Comparison of ENCODE assay signal across 1 cellular context in the genomic region with DNA sequence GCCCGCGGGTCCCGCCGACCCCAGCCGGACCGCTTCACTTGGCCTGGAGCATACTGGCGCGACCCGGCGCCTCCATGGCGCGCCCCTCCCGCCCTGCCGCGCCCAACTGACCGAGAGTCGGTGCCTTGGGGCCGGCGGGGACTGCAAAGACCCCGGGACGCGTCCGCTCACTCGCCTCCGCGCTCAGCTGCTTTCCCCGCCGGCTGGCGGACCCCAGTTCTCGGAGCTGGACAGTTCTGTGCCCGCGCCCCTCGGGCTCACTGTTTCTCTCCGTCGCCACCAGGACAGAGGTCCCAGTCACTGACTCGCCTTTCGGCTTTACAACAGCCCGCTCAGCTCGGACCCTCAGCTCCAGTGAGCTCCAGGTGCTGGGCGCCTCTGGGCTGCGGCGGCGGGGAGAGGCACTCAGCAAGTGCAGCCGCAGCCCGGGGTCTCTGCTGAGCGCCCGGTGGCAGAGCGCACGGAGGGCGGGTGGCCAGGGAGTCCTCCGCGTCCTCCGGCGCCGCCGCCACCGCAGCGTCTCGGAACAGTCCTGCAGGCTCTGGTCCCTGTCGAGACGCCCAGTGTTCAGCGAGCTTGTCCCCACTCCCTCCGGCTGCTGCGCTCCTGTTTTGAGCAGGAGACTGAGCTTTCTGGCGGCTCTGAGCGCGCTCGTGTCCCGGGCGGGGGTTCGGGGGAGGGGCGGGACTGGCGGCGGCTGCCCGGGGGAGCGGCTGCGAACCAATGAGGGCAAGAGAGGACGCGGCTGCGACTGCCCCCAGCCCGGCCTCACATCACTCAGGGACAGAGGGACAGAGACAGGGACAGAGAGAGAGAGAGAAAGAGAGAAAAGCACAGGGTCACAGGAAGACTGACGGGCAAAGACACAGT.
TF ChIP-seq lines count a peak whose summit lies in the region.

A gene (minus strand): TSS at position 637 of the 870 bp plus-strand sequence. CDS start 638 bp downstream, outside the sequence.

TF ChIP-seq in HepG2, 621 proteins besides CTCF, POLR2A, EP300 and RAD21 (continued from another document and continues in another):
- TF ChIP-seq JUNB (CRISPR knock-in tag; IDR thresholded peaks at IDR 0.05; ENCODE audit: borderline replicate concordance) = no peak
- TF ChIP-seq, protein P1, sequence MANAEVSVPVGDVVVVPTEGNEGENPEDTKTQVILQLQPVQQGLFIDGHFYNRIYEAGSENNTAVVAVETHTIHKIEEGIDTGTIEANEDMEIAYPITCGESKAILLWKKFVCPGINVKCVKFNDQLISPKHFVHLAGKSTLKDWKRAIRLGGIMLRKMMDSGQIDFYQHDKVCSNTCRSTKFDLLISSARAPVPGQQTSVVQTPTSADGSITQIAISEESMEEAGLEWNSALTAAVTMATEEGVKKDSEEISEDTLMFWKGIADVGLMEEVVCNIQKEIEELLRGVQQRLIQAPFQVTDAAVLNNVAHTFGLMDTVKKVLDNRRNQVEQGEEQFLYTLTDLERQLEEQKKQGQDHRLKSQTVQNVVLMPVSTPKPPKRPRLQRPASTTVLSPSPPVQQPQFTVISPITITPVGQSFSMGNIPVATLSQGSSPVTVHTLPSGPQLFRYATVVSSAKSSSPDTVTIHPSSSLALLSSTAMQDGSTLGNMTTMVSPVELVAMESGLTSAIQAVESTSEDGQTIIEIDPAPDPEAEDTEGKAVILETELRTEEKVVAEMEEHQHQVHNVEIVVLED (CRISPR knock-in tag; IDR thresholded peaks at IDR 0.05; ENCODE audit: borderline replicate concordance) = no peak
- TF ChIP-seq, protein P2, sequence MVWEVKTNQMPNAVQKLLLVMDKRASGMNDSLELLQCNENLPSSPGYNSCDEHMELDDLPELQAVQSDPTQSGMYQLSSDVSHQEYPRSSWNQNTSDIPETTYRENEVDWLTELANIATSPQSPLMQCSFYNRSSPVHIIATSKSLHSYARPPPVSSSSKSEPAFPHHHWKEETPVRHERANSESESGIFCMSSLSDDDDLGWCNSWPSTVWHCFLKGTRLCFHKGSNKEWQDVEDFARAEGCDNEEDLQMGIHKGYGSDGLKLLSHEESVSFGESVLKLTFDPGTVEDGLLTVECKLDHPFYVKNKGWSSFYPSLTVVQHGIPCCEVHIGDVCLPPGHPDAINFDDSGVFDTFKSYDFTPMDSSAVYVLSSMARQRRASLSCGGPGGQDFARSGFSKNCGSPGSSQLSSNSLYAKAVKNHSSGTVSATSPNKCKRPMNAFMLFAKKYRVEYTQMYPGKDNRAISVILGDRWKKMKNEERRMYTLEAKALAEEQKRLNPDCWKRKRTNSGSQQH (CRISPR knock-in tag; IDR thresholded peaks at IDR 0.05; ENCODE audit: low read depth) = no peak
- TF ChIP-seq, protein P3, sequence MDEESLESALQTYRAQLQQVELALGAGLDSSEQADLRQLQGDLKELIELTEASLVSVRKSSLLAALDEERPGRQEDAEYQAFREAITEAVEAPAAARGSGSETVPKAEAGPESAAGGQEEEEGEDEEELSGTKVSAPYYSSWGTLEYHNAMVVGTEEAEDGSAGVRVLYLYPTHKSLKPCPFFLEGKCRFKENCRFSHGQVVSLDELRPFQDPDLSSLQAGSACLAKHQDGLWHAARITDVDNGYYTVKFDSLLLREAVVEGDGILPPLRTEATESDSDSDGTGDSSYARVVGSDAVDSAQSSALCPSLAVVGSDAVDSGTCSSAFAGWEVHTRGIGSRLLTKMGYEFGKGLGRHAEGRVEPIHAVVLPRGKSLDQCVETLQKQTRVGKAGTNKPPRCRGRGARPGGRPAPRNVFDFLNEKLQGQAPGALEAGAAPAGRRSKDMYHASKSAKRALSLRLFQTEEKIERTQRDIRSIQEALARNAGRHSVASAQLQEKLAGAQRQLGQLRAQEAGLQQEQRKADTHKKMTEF (CRISPR knock-in tag; IDR thresholded peaks at IDR 0.05) = peak; percentile 43; the same call in 1 of the 2 replicates
- TF ChIP-seq, protein P4, sequence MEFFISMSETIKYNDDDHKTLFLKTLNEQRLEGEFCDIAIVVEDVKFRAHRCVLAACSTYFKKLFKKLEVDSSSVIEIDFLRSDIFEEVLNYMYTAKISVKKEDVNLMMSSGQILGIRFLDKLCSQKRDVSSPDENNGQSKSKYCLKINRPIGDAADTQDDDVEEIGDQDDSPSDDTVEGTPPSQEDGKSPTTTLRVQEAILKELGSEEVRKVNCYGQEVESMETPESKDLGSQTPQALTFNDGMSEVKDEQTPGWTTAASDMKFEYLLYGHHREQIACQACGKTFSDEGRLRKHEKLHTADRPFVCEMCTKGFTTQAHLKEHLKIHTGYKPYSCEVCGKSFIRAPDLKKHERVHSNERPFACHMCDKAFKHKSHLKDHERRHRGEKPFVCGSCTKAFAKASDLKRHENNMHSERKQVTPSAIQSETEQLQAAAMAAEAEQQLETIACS (CRISPR knock-in tag; IDR thresholded peaks at IDR 0.05) = no peak
- no peak for TF ChIP-seq HCFC1 (IDR thresholded peaks at IDR 0.05; ENCODE audit: low read depth, low read length)
- no peak for TF ChIP-seq PPARG (CRISPR knock-in tag; conservative IDR thresholded peaks at IDR 0.05)
- TF ChIP-seq ZNF343 (CRISPR knock-in tag; IDR thresholded peaks at IDR 0.05) = no peak
- no peak for TF ChIP-seq ZNF446 (CRISPR knock-in tag; IDR thresholded peaks at IDR 0.05)
- TF ChIP-seq ZKSCAN5 (CRISPR knock-in tag; IDR thresholded peaks at IDR 0.05) = no peak
- no peak for TF ChIP-seq ZNF775 (CRISPR knock-in tag; IDR thresholded peaks at IDR 0.05; ENCODE audit: borderline replicate concordance)
- TF ChIP-seq, protein P5, sequence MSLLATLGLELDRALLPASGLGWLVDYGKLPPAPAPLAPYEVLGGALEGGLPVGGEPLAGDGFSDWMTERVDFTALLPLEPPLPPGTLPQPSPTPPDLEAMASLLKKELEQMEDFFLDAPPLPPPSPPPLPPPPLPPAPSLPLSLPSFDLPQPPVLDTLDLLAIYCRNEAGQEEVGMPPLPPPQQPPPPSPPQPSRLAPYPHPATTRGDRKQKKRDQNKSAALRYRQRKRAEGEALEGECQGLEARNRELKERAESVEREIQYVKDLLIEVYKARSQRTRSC (CRISPR knock-in tag; IDR thresholded peaks at IDR 0.05; ENCODE audit: low read depth) = no peak
- no peak for TF ChIP-seq ERF (CRISPR knock-in tag; IDR thresholded peaks at IDR 0.05)
- TF ChIP-seq NKX3-1 (CRISPR knock-in tag; IDR thresholded peaks at IDR 0.05) = no peak
- TF ChIP-seq ZNF543 (CRISPR knock-in tag; IDR thresholded peaks at IDR 0.05) = peak; percentile 73; the same call in 1 of the 2 replicates
- TF ChIP-seq, protein P6, sequence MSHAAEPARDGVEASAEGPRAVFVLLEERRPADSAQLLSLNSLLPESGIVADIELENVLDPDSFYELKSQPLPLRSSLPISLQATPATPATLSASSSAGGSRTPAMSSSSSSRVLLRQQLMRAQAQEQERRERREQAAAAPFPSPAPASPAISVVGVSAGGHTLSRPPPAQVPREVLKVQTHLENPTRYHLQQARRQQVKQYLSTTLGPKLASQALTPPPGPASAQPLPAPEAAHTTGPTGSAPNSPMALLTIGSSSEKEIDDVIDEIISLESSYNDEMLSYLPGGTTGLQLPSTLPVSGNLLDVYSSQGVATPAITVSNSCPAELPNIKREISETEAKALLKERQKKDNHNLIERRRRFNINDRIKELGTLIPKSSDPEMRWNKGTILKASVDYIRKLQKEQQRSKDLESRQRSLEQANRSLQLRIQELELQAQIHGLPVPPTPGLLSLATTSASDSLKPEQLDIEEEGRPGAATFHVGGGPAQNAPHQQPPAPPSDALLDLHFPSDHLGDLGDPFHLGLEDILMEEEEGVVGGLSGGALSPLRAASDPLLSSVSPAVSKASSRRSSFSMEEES (CRISPR knock-in tag; IDR thresholded peaks at IDR 0.05) = no peak
- TF ChIP-seq KLF9 (CRISPR knock-in tag; IDR thresholded peaks at IDR 0.05; ENCODE audit: low read depth) = no peak
- no peak for TF ChIP-seq NCOA2 (CRISPR knock-in tag; IDR thresholded peaks at IDR 0.05)
- TF ChIP-seq KDM6A (CRISPR knock-in tag; IDR thresholded peaks at IDR 0.05; ENCODE audit: low read depth) = no peak
- TF ChIP-seq ZNF564 (CRISPR knock-in tag; IDR thresholded peaks at IDR 0.05) = no peak; the same call in 1 of the 2 replicates
- TF ChIP-seq, protein P7, sequence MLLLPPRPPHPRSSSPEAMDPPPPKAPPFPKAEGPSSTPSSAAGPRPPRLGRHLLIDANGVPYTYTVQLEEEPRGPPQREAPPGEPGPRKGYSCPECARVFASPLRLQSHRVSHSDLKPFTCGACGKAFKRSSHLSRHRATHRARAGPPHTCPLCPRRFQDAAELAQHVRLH (CRISPR knock-in tag; IDR thresholded peaks at IDR 0.05; ENCODE audit: borderline replicate concordance, low read depth) = no peak
- no peak for TF ChIP-seq ZNF10 (CRISPR knock-in tag; IDR thresholded peaks at IDR 0.05; ENCODE audit: borderline replicate concordance, low read depth)
- TF ChIP-seq SP1 (IDR thresholded peaks at IDR 0.05) = no peak
- TF ChIP-seq SP1 (CRISPR knock-in tag; IDR thresholded peaks at IDR 0.05) = no peak
- TF ChIP-seq, protein P8, sequence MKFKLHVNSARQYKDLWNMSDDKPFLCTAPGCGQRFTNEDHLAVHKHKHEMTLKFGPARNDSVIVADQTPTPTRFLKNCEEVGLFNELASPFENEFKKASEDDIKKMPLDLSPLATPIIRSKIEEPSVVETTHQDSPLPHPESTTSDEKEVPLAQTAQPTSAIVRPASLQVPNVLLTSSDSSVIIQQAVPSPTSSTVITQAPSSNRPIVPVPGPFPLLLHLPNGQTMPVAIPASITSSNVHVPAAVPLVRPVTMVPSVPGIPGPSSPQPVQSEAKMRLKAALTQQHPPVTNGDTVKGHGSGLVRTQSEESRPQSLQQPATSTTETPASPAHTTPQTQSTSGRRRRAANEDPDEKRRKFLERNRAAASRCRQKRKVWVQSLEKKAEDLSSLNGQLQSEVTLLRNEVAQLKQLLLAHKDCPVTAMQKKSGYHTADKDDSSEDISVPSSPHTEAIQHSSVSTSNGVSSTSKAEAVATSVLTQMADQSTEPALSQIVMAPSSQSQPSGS (CRISPR knock-in tag; IDR thresholded peaks at IDR 0.05) = no peak
- TF ChIP-seq ETV6 (CRISPR knock-in tag; conservative IDR thresholded peaks at IDR 0.05) = no peak
- TF ChIP-seq, protein P9, sequence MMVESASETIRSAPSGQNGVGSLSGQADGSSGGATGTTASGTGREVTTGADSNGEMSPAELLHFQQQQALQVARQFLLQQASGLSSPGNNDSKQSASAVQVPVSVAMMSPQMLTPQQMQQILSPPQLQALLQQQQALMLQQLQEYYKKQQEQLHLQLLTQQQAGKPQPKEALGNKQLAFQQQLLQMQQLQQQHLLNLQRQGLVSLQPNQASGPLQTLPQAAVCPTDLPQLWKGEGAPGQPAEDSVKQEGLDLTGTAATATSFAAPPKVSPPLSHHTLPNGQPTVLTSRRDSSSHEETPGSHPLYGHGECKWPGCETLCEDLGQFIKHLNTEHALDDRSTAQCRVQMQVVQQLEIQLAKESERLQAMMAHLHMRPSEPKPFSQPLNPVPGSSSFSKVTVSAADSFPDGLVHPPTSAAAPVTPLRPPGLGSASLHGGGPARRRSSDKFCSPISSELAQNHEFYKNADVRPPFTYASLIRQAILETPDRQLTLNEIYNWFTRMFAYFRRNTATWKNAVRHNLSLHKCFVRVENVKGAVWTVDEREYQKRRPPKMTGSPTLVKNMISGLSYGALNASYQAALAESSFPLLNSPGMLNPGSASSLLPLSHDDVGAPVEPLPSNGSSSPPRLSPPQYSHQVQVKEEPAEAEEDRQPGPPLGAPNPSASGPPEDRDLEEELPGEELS (CRISPR knock-in tag; IDR thresholded peaks at IDR 0.05) = no peak
- TF ChIP-seq SMARCE1 (IDR thresholded peaks at IDR 0.05; ENCODE audit: borderline replicate concordance) = no peak
- TF ChIP-seq PHF8 (CRISPR knock-in tag; IDR thresholded peaks at IDR 0.05) = peak; percentile 27; the same call in 1 of the 2 replicates
- no peak for TF ChIP-seq NONO (IDR thresholded peaks at IDR 0.05)
- 0 out of 2 replicates have a peak, but pooled peaks have one; percentile 25 for TF ChIP-seq NONO (CRISPR knock-in tag; conservative IDR thresholded peaks at IDR 0.05)
- TF ChIP-seq KMT2B (CRISPR knock-in tag; IDR thresholded peaks at IDR 0.05) = 0 out of 2 replicates have a peak, but pooled peaks have one; percentile 35
- TF ChIP-seq AHR (CRISPR knock-in tag; IDR thresholded peaks at IDR 0.05) = no peak
- TF ChIP-seq KLF15 (CRISPR knock-in tag; IDR thresholded peaks at IDR 0.05; ENCODE audit: borderline replicate concordance) = no peak
- TF ChIP-seq, protein P10, sequence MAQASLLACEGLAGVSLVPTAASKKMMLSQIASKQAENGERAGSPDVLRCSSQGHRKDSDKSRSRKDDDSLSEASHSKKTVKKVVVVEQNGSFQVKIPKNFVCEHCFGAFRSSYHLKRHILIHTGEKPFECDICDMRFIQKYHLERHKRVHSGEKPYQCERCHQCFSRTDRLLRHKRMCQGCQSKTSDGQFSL (CRISPR knock-in tag; IDR thresholded peaks at IDR 0.05) = no peak
- no peak for TF ChIP-seq ZNF367 (CRISPR knock-in tag; IDR thresholded peaks at IDR 0.05; ENCODE audit: borderline replicate concordance)
- no peak for TF ChIP-seq ZSCAN22 (CRISPR knock-in tag; IDR thresholded peaks at IDR 0.05)
- no peak for TF ChIP-seq EHMT2 (IDR thresholded peaks at IDR 0.05; ENCODE audit: borderline replicate concordance, low read depth, low read length)
- TF ChIP-seq ZNF382 (CRISPR knock-in tag; IDR thresholded peaks at IDR 0.05; ENCODE audit: borderline replicate concordance) = no peak
- no peak for TF ChIP-seq ZNF713 (CRISPR knock-in tag; IDR thresholded peaks at IDR 0.05)
- no peak for TF ChIP-seq RXRA (CRISPR knock-in tag; IDR thresholded peaks at IDR 0.05)
- TF ChIP-seq KMT2A (CRISPR knock-in tag; IDR thresholded peaks at IDR 0.05) = 0 out of 2 replicates have a peak, but pooled peaks have one; percentile 13
- TF ChIP-seq ZBTB1 (CRISPR knock-in tag; IDR thresholded peaks at IDR 0.05; ENCODE audit: borderline replicate concordance) = no peak
- no peak for TF ChIP-seq PAX8 (CRISPR knock-in tag; IDR thresholded peaks at IDR 0.05; ENCODE audit: borderline replicate concordance)
- no peak for TF ChIP-seq ZNF563 (CRISPR knock-in tag; IDR thresholded peaks at IDR 0.05)
- no peak for TF ChIP-seq REL (CRISPR knock-in tag; conservative IDR thresholded peaks at IDR 0.05)
- TF ChIP-seq NPAS2 (CRISPR knock-in tag; IDR thresholded peaks at IDR 0.05; ENCODE audit: borderline replicate concordance) = no peak
